ENCODE assay signal across 8 cellular contexts in the genomic region with DNA sequence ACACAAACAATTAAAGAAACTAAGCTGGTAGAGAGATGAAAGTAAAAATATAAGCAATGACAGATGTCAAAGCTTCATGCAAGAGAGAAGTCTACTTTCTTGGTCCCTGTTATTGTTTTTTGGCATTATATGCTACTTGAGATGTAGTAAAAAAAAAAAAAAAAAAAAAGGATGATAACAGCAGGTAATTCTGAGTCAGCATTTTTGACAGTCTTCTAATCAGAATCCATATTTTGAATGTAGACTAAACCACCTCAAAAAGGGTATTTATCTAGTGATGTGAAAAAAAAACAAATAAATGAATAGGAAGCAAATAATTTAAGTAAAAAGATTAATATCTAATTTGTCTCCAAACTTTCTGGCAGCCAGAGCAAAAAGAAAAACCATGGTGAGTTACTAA.
"Had no signal": no experiment of that assay in that cellular context is flagged by ENCODE, and none has a peak within 500 bp of the region (broad histone marks: within the 10 kb centered on the region; RNA-seq: fewer than 3 reads in every experiment).

No MANE protein-coding gene starts in this region.

- H3K4me1 Mint-ChIP-seq: H9 had no signal

- H3K27ac ChIP-seq: GM23248, KMS-11 had no signal

- H3K27ac Mint-ChIP-seq: H9 had no signal

- H3K4me3 Mint-ChIP-seq: H9 had no signal

- H2AFZ ChIP-seq: GM23248 had no signal

- H3K4me3 ChIP-seq: GM23248 had no signal

- FAIRE-seq: H54, HTR-8/SVneo had no signal

- H3K9ac ChIP-seq: GM23248, KMS-11 had no signal

- H3K9me3 Mint-ChIP-seq: H9 had no signal

- H3K4me2 ChIP-seq: KMS-11 had no signal

- DNase-seq: GM23248, GOT3, H9, HCEC 1CT, KBM-7 had no signal
